8 cellular contexts compared by ENCODE assay signal in genomic region chr17:15261063-15261817, GRCh38. TPM values are rescaled to one million over a fixed set of nuclear protein-coding genes. Genes with fewer than 3 reads are reported as not detected.
DNase-seq lines count a peak whose midpoint lies in the region; ATAC-seq and TF ChIP-seq lines count a peak whose summit lies in the region.

No MANE protein-coding gene starts in this region.

- H3K27me3 Mint-ChIP-seq in activated CD8-positive, alpha-beta memory T cell treated with anti-CD3 and anti-CD28 coated beads, Interleukin-2, amount 10 ng/mL, durations not matched to agents 7 days and 5 days = peaks cover 92% of the 10 kb centered on the region
- peaks cover 45 to 63% of the 10 kb centered on the region in 2 donors for H3K27me3 Mint-ChIP-seq in natural killer cell (ENCODE audit: low read depth in 2 of 2)

- peak overlapping the region; percentile 66 for H3K4me3 Mint-ChIP-seq in activated CD8-positive, alpha-beta memory T cell treated with anti-CD3 and anti-CD28 coated beads, Interleukin-2, amount 10 ng/mL, durations not matched to agents 7 days and 5 days
- peak overlapping the region; percentile 17 for H3K4me3 Mint-ChIP-seq in natural killer cell

- CTCF ChIA-PET in activated CD8-positive, alpha-beta memory T cell treated with anti-CD3 and anti-CD28 coated beads, Interleukin-2, amount 10 ng/mL, durations not matched to agents 7 days and 5 days (lab: Charles Lee) = interaction anchor here (0.6 to 0.7 kb wide), 2 partner anchors 13 to 738 kb away, joined by 3 read pairs; no protein-coding TSS in a partner anchor

- TF ChIP-seq CTCF in WERI-Rb-1 (IDR thresholded peaks at IDR 0.05; ENCODE audit: low read depth, low read length) (no peak), fibroblast of pulmonary artery (IDR thresholded peaks at IDR 0.05; ENCODE audit: low read length, missing control alignments) (peak; percentile 30), natural killer cell (IDR thresholded peaks at IDR 0.05) (no peak)

- intact Hi-C loops in natural killer cell (cut with micrococcal nuclease) = no loop called here

- peaks cover 45% of the 10 kb centered on the region for H3K27me3 ChIP-seq in WERI-Rb-1 (ENCODE audit: insufficient read depth, low read depth, severe bottlenecking)

- no peak overlapping the region for H3K27ac Mint-ChIP-seq in activated CD8-positive, alpha-beta memory T cell treated with anti-CD3 and anti-CD28 coated beads, Interleukin-2, amount 10 ng/mL, durations not matched to agents 7 days and 5 days
- no peak overlapping the region for H3K27ac Mint-ChIP-seq in natural killer cell

- ATAC-seq in activated CD8-positive, alpha-beta memory T cell treated with anti-CD3 and anti-CD28 coated beads, Interleukin-2, amount 10 ng/mL, durations not matched to agents 7 days and 5 days = peak; percentile 12
- no peak for ATAC-seq in natural killer cell

- H3K36me3 Mint-ChIP-seq in activated CD8-positive, alpha-beta memory T cell treated with anti-CD3 and anti-CD28 coated beads, Interleukin-2, amount 10 ng/mL, durations not matched to agents 7 days and 5 days = no peaks in the 10 kb centered on the region
- H3K36me3 Mint-ChIP-seq in natural killer cell = no peaks in the 10 kb centered on the region

- no peak overlapping the region for H3K27ac ChIP-seq in WERI-Rb-1

- no peaks in the 10 kb centered on the region for H3K9me3 Mint-ChIP-seq in activated CD8-positive, alpha-beta memory T cell treated with anti-CD3 and anti-CD28 coated beads, Interleukin-2, amount 10 ng/mL, durations not matched to agents 7 days and 5 days (ENCODE audit: low read depth)
- no peaks in the 10 kb centered on the region for H3K9me3 Mint-ChIP-seq in natural killer cell

- H3K4me1 Mint-ChIP-seq in activated CD8-positive, alpha-beta memory T cell treated with anti-CD3 and anti-CD28 coated beads, Interleukin-2, amount 10 ng/mL, durations not matched to agents 7 days and 5 days = peaks cover 17% of the 10 kb centered on the region
- H3K4me1 Mint-ChIP-seq in natural killer cell = peaks cover 10% of the 10 kb centered on the region in 2 donors

- peak overlapping the region; percentile 42 for H3K4me3 ChIP-seq in WERI-Rb-1 (ENCODE audit: low read depth, low read length)
- H3K4me3 ChIP-seq in fibroblast of pulmonary artery (replicated peaks; ENCODE audit: low read depth, low read length) = peak overlapping the region; percentile 84

- no peak for DNase-seq in activated CD8-positive, alpha-beta memory T cell treated with anti-CD3 and anti-CD28 coated beads, Interleukin-2, amount 10 ng/mL, durations not matched to agents 7 days and 5 days
- DNase-seq in activated CD8-positive, alpha-beta memory T cell treated with anti-CD3 and anti-CD28 coated beads, Interleukin-2, amount 50 U/mL, for 4 hours = no peak
- peak; percentile 33 for DNase-seq in WERI-Rb-1
- DNase-seq in fibroblast of pulmonary artery (ENCODE audit: low read depth) = peak; percentile 67
- DNase-seq in natural killer cell = no peak
- no peak for DNase-seq in NCI-H2171 treated with DMSO at 0.1 percent for 48 hours (lab: John Stamatoyannopoulos, UW)
- DNase-seq in central memory CD4-positive, alpha-beta T cell = no peak
- DNase-seq in NCI-H2196 (lab: John Stamatoyannopoulos, UW; ENCODE audit: unreplicated experiment) = no peak

- H3K9me3 ChIP-seq in WERI-Rb-1 (ENCODE audit: severe bottlenecking) = no peaks in the 10 kb centered on the region

- H3K36me3 ChIP-seq in WERI-Rb-1 = no peaks in the 10 kb centered on the region

RNA-seq across cellular contexts. Expression of gene PMP22, which starts 3.9 kb away (rescaled TPM):
- not detected for total RNA-seq in activated CD8-positive, alpha-beta memory T cell treated with anti-CD3 and anti-CD28 coated beads, Interleukin-2, amount 10 ng/mL, durations not matched to agents 7 days and 5 days
- total RNA-seq in natural killer cell = 1 to 10 TPM in 1 of 3 donors, not detected in 2; 5.7 TPM

Comparison
In these comparisons a context has a peak if more than half of its experiments do, and no peak if none do; other contexts are left out.
1. DNase-seq: peak in WERI-Rb-1 (single experiment) and fibroblast of pulmonary artery (single experiment); none in activated CD8-positive, alpha-beta memory T cell treated with anti-CD3 and anti-CD28 coated beads, Interleukin-2, amount 10 ng/mL, durations not matched to agents 7 days and 5 days (single experiment), activated CD8-positive, alpha-beta memory T cell treated with anti-CD3 and anti-CD28 coated beads, Interleukin-2, amount 50 U/mL, for 4 hours (single experiment), natural killer cell (single experiment), NCI-H2171 treated with DMSO at 0.1 percent for 48 hours (single experiment), central memory CD4-positive, alpha-beta T cell (single experiment) and NCI-H2196 (single experiment).